Comparison of ENCODE assay signal across 2 cellular contexts in the genomic region with DNA sequence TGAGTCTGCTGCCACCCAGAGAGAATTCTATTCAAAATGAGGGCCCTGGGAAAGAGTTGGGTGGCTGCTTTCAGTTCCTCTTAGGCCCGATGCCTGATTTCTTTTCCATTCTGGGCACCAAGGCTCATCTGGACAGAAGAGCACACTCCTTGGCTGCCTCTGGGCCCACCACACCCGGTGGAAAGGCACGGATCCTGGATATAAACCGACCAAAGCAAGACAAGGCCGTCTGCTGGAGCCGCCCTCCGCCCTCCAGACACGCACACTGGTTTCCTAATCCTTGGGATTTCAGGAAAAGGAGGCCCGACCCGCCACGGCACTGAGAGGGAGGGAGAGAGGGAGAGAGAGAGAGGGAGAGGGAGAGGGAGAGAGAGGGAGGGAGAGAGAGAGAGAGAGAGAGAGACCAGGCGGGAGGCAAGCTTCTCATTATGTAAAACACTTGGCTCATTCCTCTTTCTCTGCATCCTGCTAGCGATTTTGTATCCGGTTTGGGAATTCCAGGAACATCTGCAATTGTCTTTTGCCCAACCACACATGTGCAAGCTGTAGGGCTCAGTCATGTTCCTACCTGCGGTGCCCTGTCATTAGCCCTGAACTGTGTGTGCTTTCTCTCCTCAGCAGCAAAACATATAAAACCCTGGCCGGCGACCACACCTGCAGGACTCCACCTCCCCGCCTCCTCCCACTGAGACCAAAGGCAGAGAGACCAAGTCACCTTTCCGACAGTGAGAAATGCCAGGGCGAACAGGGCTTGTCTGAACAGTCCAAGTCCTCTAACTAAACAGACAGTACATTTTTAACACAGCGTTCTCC.
TF ChIP-seq lines count a peak whose summit lies in the region.

No MANE protein-coding gene starts in this region.

TF ChIP-seq in IMR-90, 13 proteins besides CTCF, POLR2A, EP300 and RAD21:
- no peak for TF ChIP-seq MAFK (IDR thresholded peaks at IDR 0.05; ENCODE audit: low read depth, low read length)
- no peak for TF ChIP-seq MAZ (IDR thresholded peaks at IDR 0.05; ENCODE audit: borderline replicate concordance, low read depth, low read length)

TF ChIP-seq in GM12878, 131 proteins besides CTCF, POLR2A, EP300 and RAD21 (continues in another document):
- no peak for TF ChIP-seq TCF7 (IDR thresholded peaks at IDR 0.05; ENCODE audit: borderline replicate concordance)
- TF ChIP-seq E2F8 (IDR thresholded peaks at IDR 0.05; ENCODE audit: low read depth, partially characterized antibody), result no peak
- no peak for TF ChIP-seq NFIC (IDR thresholded peaks at IDR 0.05; ENCODE audit: low read depth, low read length)
- TF ChIP-seq TBL1XR1 (IDR thresholded peaks at IDR 0.05; ENCODE audit: low read depth, low read length), result no peak
- TF ChIP-seq FOXM1 (IDR thresholded peaks at IDR 0.05; ENCODE audit: low read depth, low read length), result no peak
- no peak for TF ChIP-seq SIN3A (IDR thresholded peaks at IDR 0.05; ENCODE audit: low read depth, low read length)
- TF ChIP-seq POLR2AphosphoS2 (IDR thresholded peaks at IDR 0.05; ENCODE audit: low read depth, low read length), result no peak
- 0 out of 2 replicates have a peak, but pooled peaks have one; percentile 6 for TF ChIP-seq GATAD2B (conservative IDR thresholded peaks at IDR 0.05; ENCODE audit: low read depth)
- no peak for TF ChIP-seq CBX3 (IDR thresholded peaks at IDR 0.05; ENCODE audit: borderline replicate concordance, low read depth)
- no peak for TF ChIP-seq YY1 (IDR thresholded peaks at IDR 0.05; ENCODE audit: low read depth, low read length)
- TF ChIP-seq, protein P1, sequence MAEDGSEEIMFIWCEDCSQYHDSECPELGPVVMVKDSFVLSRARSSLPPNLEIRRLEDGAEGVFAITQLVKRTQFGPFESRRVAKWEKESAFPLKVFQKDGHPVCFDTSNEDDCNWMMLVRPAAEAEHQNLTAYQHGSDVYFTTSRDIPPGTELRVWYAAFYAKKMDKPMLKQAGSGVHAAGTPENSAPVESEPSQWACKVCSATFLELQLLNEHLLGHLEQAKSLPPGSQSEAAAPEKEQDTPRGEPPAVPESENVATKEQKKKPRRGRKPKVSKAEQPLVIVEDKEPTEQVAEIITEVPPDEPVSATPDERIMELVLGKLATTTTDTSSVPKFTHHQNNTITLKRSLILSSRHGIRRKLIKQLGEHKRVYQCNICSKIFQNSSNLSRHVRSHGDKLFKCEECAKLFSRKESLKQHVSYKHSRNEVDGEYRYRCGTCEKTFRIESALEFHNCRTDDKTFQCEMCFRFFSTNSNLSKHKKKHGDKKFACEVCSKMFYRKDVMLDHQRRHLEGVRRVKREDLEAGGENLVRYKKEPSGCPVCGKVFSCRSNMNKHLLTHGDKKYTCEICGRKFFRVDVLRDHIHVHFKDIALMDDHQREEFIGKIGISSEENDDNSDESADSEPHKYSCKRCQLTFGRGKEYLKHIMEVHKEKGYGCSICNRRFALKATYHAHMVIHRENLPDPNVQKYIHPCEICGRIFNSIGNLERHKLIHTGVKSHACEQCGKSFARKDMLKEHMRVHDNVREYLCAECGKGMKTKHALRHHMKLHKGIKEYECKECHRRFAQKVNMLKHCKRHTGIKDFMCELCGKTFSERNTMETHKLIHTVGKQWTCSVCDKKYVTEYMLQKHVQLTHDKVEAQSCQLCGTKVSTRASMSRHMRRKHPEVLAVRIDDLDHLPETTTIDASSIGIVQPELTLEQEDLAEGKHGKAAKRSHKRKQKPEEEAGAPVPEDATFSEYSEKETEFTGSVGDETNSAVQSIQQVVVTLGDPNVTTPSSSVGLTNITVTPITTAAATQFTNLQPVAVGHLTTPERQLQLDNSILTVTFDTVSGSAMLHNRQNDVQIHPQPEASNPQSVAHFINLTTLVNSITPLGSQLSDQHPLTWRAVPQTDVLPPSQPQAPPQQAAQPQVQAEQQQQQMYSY (CRISPR knock-in tag; IDR thresholded peaks at IDR 0.05), result no peak
- TF ChIP-seq, protein P2, sequence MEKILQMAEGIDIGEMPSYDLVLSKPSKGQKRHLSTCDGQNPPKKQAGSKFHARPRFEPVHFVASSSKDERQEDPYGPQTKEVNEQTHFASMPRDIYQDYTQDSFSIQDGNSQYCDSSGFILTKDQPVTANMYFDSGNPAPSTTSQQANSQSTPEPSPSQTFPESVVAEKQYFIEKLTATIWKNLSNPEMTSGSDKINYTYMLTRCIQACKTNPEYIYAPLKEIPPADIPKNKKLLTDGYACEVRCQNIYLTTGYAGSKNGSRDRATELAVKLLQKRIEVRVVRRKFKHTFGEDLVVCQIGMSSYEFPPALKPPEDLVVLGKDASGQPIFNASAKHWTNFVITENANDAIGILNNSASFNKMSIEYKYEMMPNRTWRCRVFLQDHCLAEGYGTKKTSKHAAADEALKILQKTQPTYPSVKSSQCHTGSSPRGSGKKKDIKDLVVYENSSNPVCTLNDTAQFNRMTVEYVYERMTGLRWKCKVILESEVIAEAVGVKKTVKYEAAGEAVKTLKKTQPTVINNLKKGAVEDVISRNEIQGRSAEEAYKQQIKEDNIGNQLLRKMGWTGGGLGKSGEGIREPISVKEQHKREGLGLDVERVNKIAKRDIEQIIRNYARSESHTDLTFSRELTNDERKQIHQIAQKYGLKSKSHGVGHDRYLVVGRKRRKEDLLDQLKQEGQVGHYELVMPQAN (conservative IDR thresholded peaks at IDR 0.05), result no peak
- no peak for TF ChIP-seq CBFB (IDR thresholded peaks at IDR 0.05; ENCODE audit: low read depth)
- no peak for TF ChIP-seq NBN (IDR thresholded peaks at IDR 0.05)
- TF ChIP-seq MYC (IDR thresholded peaks at IDR 0.05; ENCODE audit: insufficient read depth, insufficient read length, insufficient replicate concordance, low read length, severe bottlenecking), result no peak
- no peak for TF ChIP-seq ZNF217 (IDR thresholded peaks at IDR 0.05)
- TF ChIP-seq, protein P3, sequence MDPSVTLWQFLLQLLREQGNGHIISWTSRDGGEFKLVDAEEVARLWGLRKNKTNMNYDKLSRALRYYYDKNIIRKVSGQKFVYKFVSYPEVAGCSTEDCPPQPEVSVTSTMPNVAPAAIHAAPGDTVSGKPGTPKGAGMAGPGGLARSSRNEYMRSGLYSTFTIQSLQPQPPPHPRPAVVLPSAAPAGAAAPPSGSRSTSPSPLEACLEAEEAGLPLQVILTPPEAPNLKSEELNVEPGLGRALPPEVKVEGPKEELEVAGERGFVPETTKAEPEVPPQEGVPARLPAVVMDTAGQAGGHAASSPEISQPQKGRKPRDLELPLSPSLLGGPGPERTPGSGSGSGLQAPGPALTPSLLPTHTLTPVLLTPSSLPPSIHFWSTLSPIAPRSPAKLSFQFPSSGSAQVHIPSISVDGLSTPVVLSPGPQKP (IDR thresholded peaks at IDR 0.05; ENCODE audit: low read depth, low read length), result no peak
- TF ChIP-seq SMAD5 (IDR thresholded peaks at IDR 0.05; ENCODE audit: low read depth), result no peak
- TF ChIP-seq, protein P4, sequence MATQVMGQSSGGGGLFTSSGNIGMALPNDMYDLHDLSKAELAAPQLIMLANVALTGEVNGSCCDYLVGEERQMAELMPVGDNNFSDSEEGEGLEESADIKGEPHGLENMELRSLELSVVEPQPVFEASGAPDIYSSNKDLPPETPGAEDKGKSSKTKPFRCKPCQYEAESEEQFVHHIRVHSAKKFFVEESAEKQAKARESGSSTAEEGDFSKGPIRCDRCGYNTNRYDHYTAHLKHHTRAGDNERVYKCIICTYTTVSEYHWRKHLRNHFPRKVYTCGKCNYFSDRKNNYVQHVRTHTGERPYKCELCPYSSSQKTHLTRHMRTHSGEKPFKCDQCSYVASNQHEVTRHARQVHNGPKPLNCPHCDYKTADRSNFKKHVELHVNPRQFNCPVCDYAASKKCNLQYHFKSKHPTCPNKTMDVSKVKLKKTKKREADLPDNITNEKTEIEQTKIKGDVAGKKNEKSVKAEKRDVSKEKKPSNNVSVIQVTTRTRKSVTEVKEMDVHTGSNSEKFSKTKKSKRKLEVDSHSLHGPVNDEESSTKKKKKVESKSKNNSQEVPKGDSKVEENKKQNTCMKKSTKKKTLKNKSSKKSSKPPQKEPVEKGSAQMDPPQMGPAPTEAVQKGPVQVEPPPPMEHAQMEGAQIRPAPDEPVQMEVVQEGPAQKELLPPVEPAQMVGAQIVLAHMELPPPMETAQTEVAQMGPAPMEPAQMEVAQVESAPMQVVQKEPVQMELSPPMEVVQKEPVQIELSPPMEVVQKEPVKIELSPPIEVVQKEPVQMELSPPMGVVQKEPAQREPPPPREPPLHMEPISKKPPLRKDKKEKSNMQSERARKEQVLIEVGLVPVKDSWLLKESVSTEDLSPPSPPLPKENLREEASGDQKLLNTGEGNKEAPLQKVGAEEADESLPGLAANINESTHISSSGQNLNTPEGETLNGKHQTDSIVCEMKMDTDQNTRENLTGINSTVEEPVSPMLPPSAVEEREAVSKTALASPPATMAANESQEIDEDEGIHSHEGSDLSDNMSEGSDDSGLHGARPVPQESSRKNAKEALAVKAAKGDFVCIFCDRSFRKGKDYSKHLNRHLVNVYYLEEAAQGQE (IDR thresholded peaks at IDR 0.05; ENCODE audit: low read depth, low read length), result no peak
- TF ChIP-seq RFX5 (IDR thresholded peaks at IDR 0.05; ENCODE audit: low read depth, low read length), result no peak
- TF ChIP-seq ZSCAN29 (IDR thresholded peaks at IDR 0.05), result no peak
- peak; percentile 0 to 51; a peak in 2 of 4 replicates for TF ChIP-seq IKZF2 (IDR thresholded peaks at IDR 0.05)
- TF ChIP-seq, protein P5, sequence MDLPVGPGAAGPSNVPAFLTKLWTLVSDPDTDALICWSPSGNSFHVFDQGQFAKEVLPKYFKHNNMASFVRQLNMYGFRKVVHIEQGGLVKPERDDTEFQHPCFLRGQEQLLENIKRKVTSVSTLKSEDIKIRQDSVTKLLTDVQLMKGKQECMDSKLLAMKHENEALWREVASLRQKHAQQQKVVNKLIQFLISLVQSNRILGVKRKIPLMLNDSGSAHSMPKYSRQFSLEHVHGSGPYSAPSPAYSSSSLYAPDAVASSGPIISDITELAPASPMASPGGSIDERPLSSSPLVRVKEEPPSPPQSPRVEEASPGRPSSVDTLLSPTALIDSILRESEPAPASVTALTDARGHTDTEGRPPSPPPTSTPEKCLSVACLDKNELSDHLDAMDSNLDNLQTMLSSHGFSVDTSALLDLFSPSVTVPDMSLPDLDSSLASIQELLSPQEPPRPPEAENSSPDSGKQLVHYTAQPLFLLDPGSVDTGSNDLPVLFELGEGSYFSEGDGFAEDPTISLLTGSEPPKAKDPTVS (IDR thresholded peaks at IDR 0.05; ENCODE audit: low read depth, low read length), result no peak
- no peak for TF ChIP-seq EGR1 (IDR thresholded peaks at IDR 0.05; ENCODE audit: borderline replicate concordance in 1 of 2, low read depth in 2 of 2, low read length in 2 of 2)
- TF ChIP-seq, protein P6, sequence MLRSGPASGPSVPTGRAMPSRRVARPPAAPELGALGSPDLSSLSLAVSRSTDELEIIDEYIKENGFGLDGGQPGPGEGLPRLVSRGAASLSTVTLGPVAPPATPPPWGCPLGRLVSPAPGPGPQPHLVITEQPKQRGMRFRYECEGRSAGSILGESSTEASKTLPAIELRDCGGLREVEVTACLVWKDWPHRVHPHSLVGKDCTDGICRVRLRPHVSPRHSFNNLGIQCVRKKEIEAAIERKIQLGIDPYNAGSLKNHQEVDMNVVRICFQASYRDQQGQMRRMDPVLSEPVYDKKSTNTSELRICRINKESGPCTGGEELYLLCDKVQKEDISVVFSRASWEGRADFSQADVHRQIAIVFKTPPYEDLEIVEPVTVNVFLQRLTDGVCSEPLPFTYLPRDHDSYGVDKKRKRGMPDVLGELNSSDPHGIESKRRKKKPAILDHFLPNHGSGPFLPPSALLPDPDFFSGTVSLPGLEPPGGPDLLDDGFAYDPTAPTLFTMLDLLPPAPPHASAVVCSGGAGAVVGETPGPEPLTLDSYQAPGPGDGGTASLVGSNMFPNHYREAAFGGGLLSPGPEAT (IDR thresholded peaks at IDR 0.05; ENCODE audit: low read depth), result 0 out of 2 replicates have a peak, but pooled peaks have one; percentile 56
- TF ChIP-seq, protein P7, sequence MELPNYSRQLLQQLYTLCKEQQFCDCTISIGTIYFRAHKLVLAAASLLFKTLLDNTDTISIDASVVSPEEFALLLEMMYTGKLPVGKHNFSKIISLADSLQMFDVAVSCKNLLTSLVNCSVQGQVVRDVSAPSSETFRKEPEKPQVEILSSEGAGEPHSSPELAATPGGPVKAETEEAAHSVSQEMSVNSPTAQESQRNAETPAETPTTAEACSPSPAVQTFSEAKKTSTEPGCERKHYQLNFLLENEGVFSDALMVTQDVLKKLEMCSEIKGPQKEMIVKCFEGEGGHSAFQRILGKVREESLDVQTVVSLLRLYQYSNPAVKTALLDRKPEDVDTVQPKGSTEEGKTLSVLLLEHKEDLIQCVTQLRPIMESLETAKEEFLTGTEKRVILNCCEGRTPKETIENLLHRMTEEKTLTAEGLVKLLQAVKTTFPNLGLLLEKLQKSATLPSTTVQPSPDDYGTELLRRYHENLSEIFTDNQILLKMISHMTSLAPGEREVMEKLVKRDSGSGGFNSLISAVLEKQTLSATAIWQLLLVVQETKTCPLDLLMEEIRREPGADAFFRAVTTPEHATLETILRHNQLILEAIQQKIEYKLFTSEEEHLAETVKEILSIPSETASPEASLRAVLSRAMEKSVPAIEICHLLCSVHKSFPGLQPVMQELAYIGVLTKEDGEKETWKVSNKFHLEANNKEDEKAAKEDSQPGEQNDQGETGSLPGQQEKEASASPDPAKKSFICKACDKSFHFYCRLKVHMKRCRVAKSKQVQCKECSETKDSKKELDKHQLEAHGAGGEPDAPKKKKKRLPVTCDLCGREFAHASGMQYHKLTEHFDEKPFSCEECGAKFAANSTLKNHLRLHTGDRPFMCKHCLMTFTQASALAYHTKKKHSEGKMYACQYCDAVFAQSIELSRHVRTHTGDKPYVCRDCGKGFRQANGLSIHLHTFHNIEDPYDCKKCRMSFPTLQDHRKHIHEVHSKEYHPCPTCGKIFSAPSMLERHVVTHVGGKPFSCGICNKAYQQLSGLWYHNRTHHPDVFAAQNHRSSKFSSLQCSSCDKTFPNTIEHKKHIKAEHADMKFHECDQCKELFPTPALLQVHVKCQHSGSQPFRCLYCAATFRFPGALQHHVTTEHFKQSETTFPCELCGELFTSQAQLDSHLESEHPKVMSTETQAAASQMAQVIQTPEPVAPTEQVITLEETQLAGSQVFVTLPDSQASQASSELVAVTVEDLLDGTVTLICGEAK (IDR thresholded peaks at IDR 0.05; ENCODE audit: borderline replicate concordance), result no peak
- no peak for TF ChIP-seq ZZZ3 (IDR thresholded peaks at IDR 0.05; ENCODE audit: control insufficient read depth, insufficient read length, low read depth)
- TF ChIP-seq IRF4 (IDR thresholded peaks at IDR 0.05; ENCODE audit: low read depth, low read length), result no peak
- TF ChIP-seq FOXK2 (IDR thresholded peaks at IDR 0.05), result no peak
- no peak for TF ChIP-seq ETV6 (conservative IDR thresholded peaks at IDR 0.05 in 1 of 2, IDR thresholded peaks at IDR 0.05 in 1 of 2; ENCODE audit: borderline replicate concordance in 1 of 2, low read depth in 1 of 2)
- peak; percentile 22; the same call in 1 of the 2 replicates for TF ChIP-seq EED (IDR thresholded peaks at IDR 0.05; ENCODE audit: low read depth)
